ENCODE assay signal across 2 cellular contexts in genomic region chr7:139089118-139089517, GRCh38.
A peak's percentile ranks its signal among the peaks of the same experiment; 100 is the strongest.
TF ChIP-seq lines count a peak whose summit lies in the region.

No MANE protein-coding gene starts in this region.

TF ChIP-seq in WTC11, 78 proteins besides CTCF, POLR2A, EP300 and RAD21:
- TF ChIP-seq GTF2I (CRISPR knock-in tag; conservative IDR thresholded peaks at IDR 0.05) (no peak), ARID4B (CRISPR knock-in tag; IDR thresholded peaks at IDR 0.05; ENCODE audit: borderline replicate concordance) (no peak), USF1 (CRISPR knock-in tag; IDR thresholded peaks at IDR 0.05) (no peak), SP1 (CRISPR knock-in tag; conservative IDR thresholded peaks at IDR 0.05) (no peak), HMGA2 (CRISPR knock-in tag; IDR thresholded peaks at IDR 0.05) (no peak)
TF ChIP-seq in WTC11: peak in this region for 0.

TF ChIP-seq in K562, 482 proteins besides CTCF, POLR2A, EP300 and RAD21:
- TF ChIP-seq SETDB1 (IDR thresholded peaks at IDR 0.05; ENCODE audit: low read length) (no peak), ZNF3 (CRISPR knock-in tag; IDR thresholded peaks at IDR 0.05) (0 out of 2 replicates have a peak, but pooled peaks have one; percentile 52), MLLT1 (IDR thresholded peaks at IDR 0.05) (no peak), TAF1 (IDR thresholded peaks at IDR 0.05; ENCODE audit: control insufficient read depth, extremely low read depth, insufficient read depth, low read length, severe bottlenecking) (no peak), TEAD1 (CRISPR knock-in tag; IDR thresholded peaks at IDR 0.05) (no peak), ZNF586 (CRISPR knock-in tag; conservative IDR thresholded peaks at IDR 0.05) (no peak), ZNF395 (CRISPR knock-in tag; IDR thresholded peaks at IDR 0.05) (no peak), ZFP36 (IDR thresholded peaks at IDR 0.05; ENCODE audit: low read depth, low read length, partially characterized antibody) (peak; percentile 72), SMARCB1 (IDR thresholded peaks at IDR 0.05; ENCODE audit: insufficient read length, low read depth) (no peak), ZBTB40 (IDR thresholded peaks at IDR 0.05) (no peak), ZBTB40 (CRISPR knock-in tag; IDR thresholded peaks at IDR 0.05) (0 out of 2 replicates have a peak, but pooled peaks have one; percentile 32), ZNF146 (CRISPR knock-in tag; IDR thresholded peaks at IDR 0.05; ENCODE audit: unreplicated experiment) (no peak), ZNF324 (CRISPR knock-in tag; IDR thresholded peaks at IDR 0.05) (no peak), KDM1A (IDR thresholded peaks at IDR 0.05) (peak; percentile 22 to 30; a peak in 2 of 4 replicates)
TF ChIP-seq in K562: peak in this region for 4.
